ENCODE assay signal across 8 cellular contexts in genomic region chr22:40636380-40637180, GRCh38. TPM values are rescaled to one million over a fixed set of nuclear protein-coding genes. Genes with fewer than 3 reads are reported as not detected.
DNase-seq lines count a peak whose midpoint lies in the region; ATAC-seq, FAIRE-seq and TF ChIP-seq lines count a peak whose summit lies in the region.

Gene MRTFA, minus strand, starts transcription at chr22:40636719.

- intact Hi-C loops in activated CD4-positive, alpha-beta memory T cell treated with anti-CD3 and anti-CD28 coated beads for 36 hours (cut with micrococcal nuclease), result loop anchor here (1.0 to 5.0 kb wide), 5 partner anchors 58 to 455 kb away; partner anchors contain the start of genes ST13 and XPNPEP3
- intact Hi-C loops in HepG2 (cut with micrococcal nuclease; ENCODE audit: unreplicated experiment), result loop anchor here (10.0 kb wide), 1 partner anchor 52 kb away; no protein-coding TSS in a partner anchor

- H3K4me1 Mint-ChIP-seq in activated CD4-positive, alpha-beta memory T cell treated with anti-CD3 and anti-CD28 coated beads for 36 hours (ENCODE audit: low read depth), result peaks cover 40% of the 10 kb centered on the region

- peak within 1 kb of the TSS; percentile 91 for H3K4me3 Mint-ChIP-seq in activated CD4-positive, alpha-beta memory T cell treated with anti-CD3 and anti-CD28 coated beads for 36 hours

- TF ChIP-seq EP300 in HepG2 (IDR thresholded peaks at IDR 0.05; ENCODE audit: low read depth in 2 of 2, low read length in 2 of 2) (no peak), HepG2 (CRISPR knock-in tag; IDR thresholded peaks at IDR 0.05; ENCODE audit: borderline replicate concordance) (no peak)

- no peaks in the 10 kb centered on the region for H3K27me3 Mint-ChIP-seq in activated CD4-positive, alpha-beta memory T cell treated with anti-CD3 and anti-CD28 coated beads for 36 hours

- H3K36me3 Mint-ChIP-seq in activated CD4-positive, alpha-beta memory T cell treated with anti-CD3 and anti-CD28 coated beads for 36 hours, result peaks cover 2% of the 10 kb centered on the region

- no TSS peak for BruUV-seq in HepG2 (replicated peaks; lab: Mats Ljungman, UMichigan)

- TF ChIP-seq CTCF in HepG2 (CRISPR knock-in tag; IDR thresholded peaks at IDR 0.05), result no peak; the same call in 1 of the 2 replicates

- H3K27ac Mint-ChIP-seq in activated CD4-positive, alpha-beta memory T cell treated with anti-CD3 and anti-CD28 coated beads for 36 hours, result peak within 1 kb of the TSS; percentile 89

- no peaks in the 10 kb centered on the region for H3K36me3 ChIP-seq in HepG2 (replicated peaks in 1 of 2; ENCODE audit: control insufficient read depth in 1 of 2, insufficient read depth in 2 of 2, low read length in 2 of 2)

- H2AFZ ChIP-seq in HepG2 (ENCODE audit: low read length), result no peak within 1 kb of the TSS

- CTCF ChIA-PET in activated CD4-positive, alpha-beta memory T cell treated with anti-CD3 and anti-CD28 coated beads for 36 hours (lab: Charles Lee), result interaction anchor here (0.7 to 3.1 kb wide), 11 partner anchors 10 to 286 kb away, joined by 3 to 29 read pairs (median 4); no protein-coding TSS in a partner anchor
- CTCF ChIA-PET in HepG2 (lab: Yijun Ruan, JAX; ENCODE audit: low intra/inter-chr PET ratio, low total read pairs), result no interaction called here

- WGBS in HepG2 (ENCODE audit: low lambda C conversion rate), result 0% methylated on average over 24 of the region's 82 CpGs

- H3K4me1 ChIP-seq in HepG2 (ENCODE audit: insufficient read depth, low read length), result peaks cover 45% of the 10 kb centered on the region

- peak; percentile 89 for FAIRE-seq in HepG2 (lab: Jason Lieb, UNC)

- in situ Hi-C loops in HepG2 (cut with HindIII; ENCODE audit: extremely low pct_ligation_motif_present, low pct_unique_long_range_greater_than_20kb), result no loop called here

- H3K9me3 Mint-ChIP-seq in activated CD4-positive, alpha-beta memory T cell treated with anti-CD3 and anti-CD28 coated beads for 36 hours, result no peaks in the 10 kb centered on the region

- peak; percentile 82 to 84 for TF ChIP-seq POLR2A in HepG2 (IDR thresholded peaks at IDR 0.05; ENCODE audit: insufficient read depth in 1 of 2, low read depth in 2 of 2, low read length in 2 of 2)

- POLR2A ChIA-PET in activated CD4-positive, alpha-beta memory T cell treated with anti-CD3 and anti-CD28 coated beads for 36 hours (lab: Charles Lee), result interaction anchor here (0.6 to 1.7 kb wide), 11 partner anchors 9 to 458 kb away, joined by 3 to 9 read pairs (median 4); no protein-coding TSS in a partner anchor
- POLR2A ChIA-PET in HepG2 (lab: Yijun Ruan, JAX), result interaction anchor here (0.9 to 2.5 kb wide), 16 partner anchors 9 to 745 kb away, joined by 3 to 28 read pairs (median 4); partner anchors contain the start of genes RBX1 and TEF

- peak within 1 kb of the TSS; percentile 98 for H3K9ac ChIP-seq in HepG2 (ENCODE audit: insufficient read depth, low read depth, low read length)

- H3K9me3 ChIP-seq in HepG2 (ENCODE audit: low read length), result no peaks in the 10 kb centered on the region

- peak within 1 kb of the TSS; percentile 96 for H3K4me2 ChIP-seq in HepG2 (ENCODE audit: low read depth, low read length)

- peak within 1 kb of the TSS; percentile 98 to 100 (median 99) for H3K4me3 ChIP-seq in HepG2 (replicated peaks in 1 of 3; ENCODE audit: insufficient read depth in 1 of 3, low read depth in 2 of 3, low read length in 3 of 3)

- H3K27me3 ChIP-seq in HepG2 (ENCODE audit: control insufficient read depth in 1 of 2, insufficient read depth in 2 of 2, low read length in 2 of 2), result no peaks in the 10 kb centered on the region; a peak in 1 of 5 replicates

- H4K20me1 ChIP-seq in HepG2 (ENCODE audit: insufficient read depth, low read length), result peaks cover 15% of the 10 kb centered on the region

- peaks cover 46% of the 10 kb centered on the region for H3K79me2 ChIP-seq in HepG2 (ENCODE audit: insufficient read depth, low read length)

- TF ChIP-seq RAD21 in HepG2 (CRISPR knock-in tag; IDR thresholded peaks at IDR 0.05), result peak; percentile 69; the same call in 1 of the 2 replicates

- DNase-seq in CD1c-positive myeloid dendritic cell (ENCODE audit: extremely low spot score) (peak; percentile 100), NCI-H82 treated with DMSO at 0.1 percent for 48 hours (lab: John Stamatoyannopoulos, UW; ENCODE audit: unreplicated experiment) (peak; percentile 96), dermis microvascular lymphatic vessel endothelial cell (ENCODE audit: low read depth in 2 of 2) (peak; percentile 98 to 100), HepG2 (ENCODE audit: low spot score) (peak; percentile 98)
- DNase-seq in activated CD4-positive, alpha-beta memory T cell treated with anti-CD3 and anti-CD28 coated beads for 36 hours, result peak; percentile 100
- DNase-seq in stimulated activated CD4-positive, alpha-beta T cell treated with anti-CD3 and anti-CD28 coated beads, Interleukin-4, amount 100 ng/mL, for 1 hour, result peak; percentile 100

- ATAC-seq in GM19438 (IDR thresholded peaks at IDR 0.05; ENCODE audit: low read depth, unreplicated experiment) (peak; percentile 96), HG03575 (IDR thresholded peaks at IDR 0.05; ENCODE audit: extremely low read depth, insufficient number of reproducible peaks, low FRiP score, unreplicated experiment) (peak; percentile 58), HepG2 (peak; percentile 95)

- peak within 1 kb of the TSS; percentile 82 for H3K27ac ChIP-seq in HepG2 (ENCODE audit: extremely low read length, insufficient read depth, low read length)

TF ChIP-seq in HepG2, 621 proteins besides CTCF, POLR2A, EP300 and RAD21 (continues in another document):
- TF ChIP-seq ZNF441 (CRISPR knock-in tag; IDR thresholded peaks at IDR 0.05; ENCODE audit: borderline replicate concordance) (no peak), PRDM10 (CRISPR knock-in tag; IDR thresholded peaks at IDR 0.05; ENCODE audit: low read depth) (no peak)

RNA-seq across cellular contexts. Expression of gene MRTFA, which starts in this region (rescaled TPM):
- total RNA-seq in activated CD4-positive, alpha-beta memory T cell treated with anti-CD3 and anti-CD28 coated beads for 36 hours, result 10 to 100 TPM; 44.1 to 45.5 TPM
- total RNA-seq in dermis microvascular lymphatic vessel endothelial cell (12.8 and 24.5 TPM in 2 replicates), HepG2 (2016; rRNA removed; fragmentation: Illumina TruSeq; extraction: Trizol) (8.2 and 9.9 TPM in 2 replicates)
- 10.0 and 14.3 TPM in 2 replicates for total RNA-seq in HepG2 (2016; cell fraction: cytosol; rRNA removed; fragmentation: Illumina TruSeq; extraction: Trizol; ENCODE audit: low read depth)
- total RNA-seq in HepG2 (2016; cell fraction: insoluble cytoplasmic fraction; rRNA removed; fragmentation: Illumina TruSeq; extraction: Trizol), result 5.1 and 7.9 TPM in 2 replicates
- total RNA-seq in HepG2 (2016; cell fraction: membrane; rRNA removed; fragmentation: Illumina TruSeq; extraction: Trizol), result 4.8 and 7.5 TPM in 2 replicates
- 11.0 and 11.8 TPM in 2 replicates for total RNA-seq in HepG2 (2016; cell fraction: nucleus; rRNA removed; fragmentation: Illumina TruSeq; extraction: Trizol)
- 2.4 TPM in 2 replicates for polyA plus RNA-seq in HepG2 (2011; rRNA removed)
- polyA plus RNA-seq in HepG2 (2011; cell fraction: cytosol; rRNA removed), result 2.0 and 2.1 TPM in 2 replicates
- 12.6 and 14.1 TPM in 2 replicates for polyA plus RNA-seq in HepG2 (2011; cell fraction: nucleus; rRNA removed)
- polyA plus RNA-seq in HepG2 (2012), result 5.7 and 10.2 TPM in 2 replicates
- polyA plus RNA-seq in HepG2 (2016; cell fraction: cytosol; fragmentation: Illumina TruSeq; extraction: Trizol; ENCODE audit: low read depth), result 0.74 and 0.75 TPM in 2 replicates
- 5.4 and 8.3 TPM in 2 replicates for polyA plus RNA-seq in HepG2 (2016; cell fraction: insoluble cytoplasmic fraction; fragmentation: Illumina TruSeq; extraction: Trizol; ENCODE audit: low read depth)
- 1.4 and 1.8 TPM in 2 replicates for polyA plus RNA-seq in HepG2 (2016; cell fraction: membrane; fragmentation: Illumina TruSeq; extraction: Trizol; ENCODE audit: low read depth)
- 13.8 and 15.2 TPM in 2 replicates for polyA plus RNA-seq in HepG2 (2016; cell fraction: nucleus; fragmentation: Illumina TruSeq; extraction: Trizol; ENCODE audit: insufficient read depth, low read depth)
- polyA minus RNA-seq in HepG2 (2011; rRNA and poly(A)+ RNA removed; ENCODE audit: low replicate concordance), result 19.1 and 29.6 TPM in 2 replicates
- 12.1 and 18.0 TPM in 2 replicates for polyA minus RNA-seq in HepG2 (2011; cell fraction: cytosol; rRNA and poly(A)+ RNA removed)
- 24.1 and 32.1 TPM in 2 replicates for polyA minus RNA-seq in HepG2 (2011; cell fraction: nucleus; rRNA and poly(A)+ RNA removed)

Comparison
In these comparisons a context has a peak if more than half of its experiments do, and no peak if none do; other contexts are left out.
1. Peak in every context shown above with its lines: DNase-seq, ATAC-seq, H3K4me3 ChIP-seq and H3K27ac ChIP-seq.